Comparison of ENCODE assay signal across 23 cellular contexts in genomic region chrX:135697614-135698013, GRCh38. TPM values are rescaled to one million over a fixed set of nuclear protein-coding genes. Genes with fewer than 3 reads are reported as not detected.
DNase-seq lines count a peak whose midpoint lies in the region; TF ChIP-seq lines count a peak whose summit lies in the region.
"Had no signal": no experiment of that assay in that cellular context is flagged by ENCODE, and none has a peak within 500 bp of the region (broad histone marks: within the 10 kb centered on the region; RNA-seq: fewer than 3 reads in every experiment).

No MANE protein-coding gene starts in this region.

- no peaks in the 10 kb centered on the region for H3K79me2 ChIP-seq in mammary epithelial cell (ENCODE audit: insufficient read depth, low read length)

- H3K27ac Mint-ChIP-seq in MCF 10A (ENCODE audit: low read depth, unreplicated experiment): no peak overlapping the region
- H3K27ac Mint-ChIP-seq in activated naive CD4-positive, alpha-beta T cell treated with anti-CD3 and anti-CD28 coated beads for 36 hours: no peak overlapping the region
- H3K27ac Mint-ChIP-seq: activated naive CD4-positive, alpha-beta T cell treated with anti-CD3 and anti-CD28 coated beads, Interleukin-2, amount 50 U/mL, for 72 hours; CD14-positive monocyte; effector memory CD8-positive, alpha-beta T cell had no signal

- H3K9me3 ChIP-seq in mammary epithelial cell (replicated peaks; ENCODE audit: insufficient read depth, low read length): no peaks in the 10 kb centered on the region
- H3K9me3 ChIP-seq: esophagus squamous epithelium had no signal

- dilution Hi-C loops in mammary epithelial cell (cut with HindIII; ENCODE audit: low sequenced_read_pairs): no loop called here

- H3K4me1 ChIP-seq in mammary epithelial cell (ENCODE audit: insufficient read depth, low read length): no peaks in the 10 kb centered on the region
- H3K4me1 ChIP-seq: esophagus squamous epithelium had no signal

- DNase-seq in MCF 10A (ENCODE audit: unreplicated experiment): peak; percentile 9
- DNase-seq in mammary epithelial cell: no peak
- peak; percentile 16 for DNase-seq in RPMI8226
- no peak for DNase-seq in activated CD4-positive, alpha-beta T cell treated with anti-CD3 and anti-CD28 coated beads for 48 hours
- DNase-seq in coronary artery (ENCODE audit: low spot score): no peak
- no peak for DNase-seq in NCI-H69 (lab: John Stamatoyannopoulos, UW)
- DNase-seq in activated naive CD4-positive, alpha-beta T cell treated with anti-CD3 and anti-CD28 coated beads for 36 hours: no peak
- DNase-seq: activated T-cell treated with anti-CD3 and anti-CD28 coated beads, Interleukin-2, amount 50 U/mL, for 48 hours; DMS153; effector memory CD8-positive, alpha-beta T cell; esophagus squamous epithelium; mesenchymal stem cell; naive B cell; NCI-H1694; NK-92 treated with Interleukin-12 subunit alpha and Interleukin-12 subunit beta, amount 100 ng/mL, for 24 hours; retina had no signal

- TF ChIP-seq EP300 in Ishikawa (IDR thresholded peaks at IDR 0.05; ENCODE audit: borderline replicate concordance): no peak

- H3K4me2 ChIP-seq in mammary epithelial cell (ENCODE audit: insufficient read depth, low read depth, low read length): no peak overlapping the region

- no TSS peak for BruUV-seq in MCF 10A (replicated peaks; lab: Mats Ljungman, UMichigan)
- no TSS peak for BruUV-seq in mammary epithelial cell (replicated peaks; lab: Mats Ljungman, UMichigan)

- H3K4me3 Mint-ChIP-seq in MCF 10A (ENCODE audit: unreplicated experiment): no peak overlapping the region
- no peak overlapping the region for H3K4me3 Mint-ChIP-seq in activated naive CD4-positive, alpha-beta T cell treated with anti-CD3 and anti-CD28 coated beads for 36 hours
- H3K4me3 Mint-ChIP-seq: CD14-positive monocyte; effector memory CD8-positive, alpha-beta T cell; naive B cell had no signal

- intact Hi-C loops in MCF 10A (cut with micrococcal nuclease) (no loop called here), mammary epithelial cell (cut with micrococcal nuclease) (no loop called here)
- intact Hi-C loops in activated naive CD4-positive, alpha-beta T cell treated with anti-CD3 and anti-CD28 coated beads for 36 hours (cut with micrococcal nuclease): loop anchor here (10.0 kb wide), 1 partner anchor 213 kb away; no protein-coding TSS in a partner anchor

- no peaks in the 10 kb centered on the region for H3K27me3 ChIP-seq in mammary epithelial cell (ENCODE audit: insufficient read depth, low read length)
- H3K27me3 ChIP-seq: esophagus squamous epithelium had no signal

- H3K27ac ChIP-seq in mammary epithelial cell (ENCODE audit: insufficient read depth, low read depth, low read length) (no peak overlapping the region), coronary artery (no peak overlapping the region)
- H3K27ac ChIP-seq: esophagus squamous epithelium had no signal

- H3K9me3 Mint-ChIP-seq in MCF 10A (ENCODE audit: unreplicated experiment): no peaks in the 10 kb centered on the region
- no peaks in the 10 kb centered on the region for H3K9me3 Mint-ChIP-seq in activated naive CD4-positive, alpha-beta T cell treated with anti-CD3 and anti-CD28 coated beads for 36 hours
- H3K9me3 Mint-ChIP-seq: activated naive CD4-positive, alpha-beta T cell treated with anti-CD3 and anti-CD28 coated beads, Interleukin-2, amount 50 U/mL, for 72 hours; effector memory CD8-positive, alpha-beta T cell; naive B cell had no signal

- H3K36me3 ChIP-seq in mammary epithelial cell (ENCODE audit: insufficient read depth, low read length): no peaks in the 10 kb centered on the region
- H3K36me3 ChIP-seq: esophagus squamous epithelium had no signal

- no peaks in the 10 kb centered on the region for H3K36me3 Mint-ChIP-seq in MCF 10A (ENCODE audit: insufficient read depth, unreplicated experiment)
- no peaks in the 10 kb centered on the region for H3K36me3 Mint-ChIP-seq in activated naive CD4-positive, alpha-beta T cell treated with anti-CD3 and anti-CD28 coated beads for 36 hours (ENCODE audit: low read depth)
- H3K36me3 Mint-ChIP-seq: activated naive CD4-positive, alpha-beta T cell treated with anti-CD3 and anti-CD28 coated beads, Interleukin-2, amount 50 U/mL, for 72 hours; CD14-positive monocyte; naive B cell had no signal

- H4K20me1 ChIP-seq in mammary epithelial cell (ENCODE audit: insufficient read depth, low read length): no peaks in the 10 kb centered on the region

- CTCF ChIA-PET in MCF 10A (lab: Yijun Ruan, JAX): interaction anchor here (0.5 to 0.7 kb wide), 2 partner anchors 15 to 234 kb away, joined by 3 to 4 read pairs; no protein-coding TSS in a partner anchor
- CTCF ChIA-PET in mammary epithelial cell (lab: Charles Lee; ENCODE audit: low non-redundant PET): no interaction called here
- CTCF ChIA-PET in activated naive CD4-positive, alpha-beta T cell treated with anti-CD3 and anti-CD28 coated beads for 36 hours (lab: Charles Lee): no interaction called here

- no peak overlapping the region for H2AFZ ChIP-seq in mammary epithelial cell (ENCODE audit: low read depth, low read length)

- peak; percentile 5; the same call in 1 of the 2 replicates for TF ChIP-seq RAD21 in Ishikawa (IDR thresholded peaks at IDR 0.05; ENCODE audit: low read depth)

- H3K4me1 Mint-ChIP-seq in MCF 10A (ENCODE audit: insufficient read depth, unreplicated experiment): no peaks in the 10 kb centered on the region
- H3K4me1 Mint-ChIP-seq in activated naive CD4-positive, alpha-beta T cell treated with anti-CD3 and anti-CD28 coated beads for 36 hours (ENCODE audit: low read depth): no peaks in the 10 kb centered on the region
- H3K4me1 Mint-ChIP-seq: CD14-positive monocyte, naive B cell had no signal

- POLR2A ChIA-PET in MCF 10A (lab: Yijun Ruan, JAX): no interaction called here

- H3K4me3 ChIP-seq in mammary epithelial cell (replicated peaks in 1 of 3; ENCODE audit: insufficient read depth in 1 of 3, low read depth in 2 of 3, low read length in 3 of 3): no peak overlapping the region
- H3K4me3 ChIP-seq in coronary artery: no peak overlapping the region
- H3K4me3 ChIP-seq: esophagus squamous epithelium had no signal

- in situ Hi-C loops in mammary epithelial cell (cut with MboI; ENCODE audit: low sequenced_read_pairs in 2 of 2): no loop called here

- no peak for TF ChIP-seq CTCF in MCF 10A (IDR thresholded peaks at IDR 0.05; ENCODE audit: unreplicated experiment)
- no peak for TF ChIP-seq CTCF in mammary epithelial cell (conservative IDR thresholded peaks at IDR 0.05 in 1 of 2, IDR thresholded peaks at IDR 0.05 in 1 of 2; ENCODE audit: extremely low read depth in 1 of 2, insufficient read depth in 1 of 2, low read depth in 1 of 2, low read length in 2 of 2)
- no peak for TF ChIP-seq CTCF in coronary artery (IDR thresholded peaks at IDR 0.05)

- H3K27me3 Mint-ChIP-seq in MCF 10A (ENCODE audit: insufficient read depth, unreplicated experiment): peaks cover 49% of the 10 kb centered on the region
- no peaks in the 10 kb centered on the region for H3K27me3 Mint-ChIP-seq in activated naive CD4-positive, alpha-beta T cell treated with anti-CD3 and anti-CD28 coated beads for 36 hours (ENCODE audit: low read depth)

- WGBS in mammary epithelial cell (ENCODE audit: low coverage, missing lambda C conversion rate): 80% methylated on average over 1 of the region's 1 CpG

- no peak overlapping the region for H3K9ac ChIP-seq in mammary epithelial cell (ENCODE audit: insufficient read depth, low read length)

TF ChIP-seq in Ishikawa, 13 proteins besides CTCF, POLR2A, EP300 and RAD21:
- TF ChIP-seq YY1 (IDR thresholded peaks at IDR 0.05; ENCODE audit: low read depth) (no peak), TAF1 (IDR thresholded peaks at IDR 0.05; ENCODE audit: low read depth) (no peak), TCF12 (IDR thresholded peaks at IDR 0.05; ENCODE audit: low read depth) (no peak), CEBPB (IDR thresholded peaks at IDR 0.05) (no peak)

RNA-seq across cellular contexts. Expression of gene CT45A1, which starts 15.8 kb away (rescaled TPM):
- total RNA-seq in MCF 10A (2022) (not detected in 2 replicates), mammary epithelial cell (not detected)
- polyA plus RNA-seq in mammary epithelial cell: not detected
- polyA minus RNA-seq in mammary epithelial cell: not detected
- total RNA-seq in activated naive CD4-positive, alpha-beta T cell treated with anti-CD3 and anti-CD28 coated beads for 36 hours: not detected
- total RNA-seq: activated CD8-positive, alpha-beta memory T cell treated with anti-CD3 and anti-CD28 coated beads for 36 hours; activated naive CD4-positive, alpha-beta T cell treated with anti-CD3 and anti-CD28 coated beads, Interleukin-2, amount 50 U/mL, for 72 hours; astrocyte; esophagus squamous epithelium; kidney epithelial cell; osteoblast had no signal
- polyA plus RNA-seq: CD14-positive monocyte had no signal

Comparison
In these comparisons a context has a peak if more than half of its experiments do, and no peak if none do; other contexts are left out.
1. DNase-seq: peak in MCF 10A (single experiment) and RPMI8226 (single experiment); none in mammary epithelial cell (single experiment), activated CD4-positive, alpha-beta T cell treated with anti-CD3 and anti-CD28 coated beads for 48 hours (single experiment), coronary artery (single experiment), NCI-H69 (single experiment) and activated naive CD4-positive, alpha-beta T cell treated with anti-CD3 and anti-CD28 coated beads for 36 hours (single experiment).